Comparison of ENCODE assay signal across 1 cellular context in the genomic region with DNA sequence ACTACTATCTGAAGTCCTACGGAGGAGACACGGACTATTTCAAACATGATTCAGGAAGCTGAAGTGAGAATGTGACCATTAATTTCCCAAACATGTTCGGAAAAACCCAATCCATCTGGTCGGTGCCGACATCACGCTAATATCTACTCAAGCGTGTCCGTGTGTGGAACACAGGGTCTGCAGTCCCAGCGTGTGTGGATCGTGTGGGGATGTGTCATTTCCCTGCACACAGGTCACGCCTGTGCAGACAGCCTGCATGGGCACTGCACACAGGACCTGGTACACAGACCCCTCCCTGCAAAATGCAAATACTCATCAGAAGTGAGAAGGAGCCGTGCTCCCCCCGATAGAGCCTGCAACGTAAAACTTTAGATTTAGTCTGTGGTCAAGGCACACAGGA.
TF ChIP-seq lines count a peak whose summit lies in the region.

No MANE protein-coding gene starts in this region.

TF ChIP-seq in HEK293T, 16 proteins besides CTCF, POLR2A, EP300 and RAD21 (continued from another document):
- TF ChIP-seq HDGF (IDR thresholded peaks at IDR 0.05; ENCODE audit: borderline replicate concordance) = no peak
